ENCODE assay signal across 6 cellular contexts in the genomic region with DNA sequence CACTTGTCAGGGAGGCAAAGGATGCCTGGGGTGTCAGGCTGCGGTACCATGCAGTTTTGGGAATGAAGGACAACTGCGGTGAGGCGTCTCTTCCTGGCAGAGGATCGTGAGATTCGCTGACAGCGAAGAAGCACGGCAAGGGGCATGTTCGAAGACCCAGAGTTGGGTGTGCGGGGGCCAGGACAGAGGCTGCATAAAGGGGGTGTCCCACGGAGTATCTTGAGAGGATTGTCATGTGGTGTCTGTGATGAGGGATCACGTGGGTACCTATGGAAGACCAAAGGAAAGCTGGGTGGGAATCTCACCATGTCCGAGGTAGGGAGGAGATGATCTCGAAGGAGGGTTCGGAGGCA. TPM values are rescaled to one million over a fixed set of nuclear protein-coding genes. Genes with fewer than 3 reads are reported as not detected.
DNase-seq lines count a peak whose midpoint lies in the region; ATAC-seq, FAIRE-seq and TF ChIP-seq lines count a peak whose summit lies in the region.

No MANE protein-coding gene starts in this region.

- no peak for TF ChIP-seq POLR2A in testis (IDR thresholded peaks at IDR 0.05)

- intact Hi-C loops in testis (cut with DNase I; ENCODE audit: low total_unique reads), result no loop called here

- H3K4me1 ChIP-seq in foreskin keratinocyte (no peaks in the 10 kb centered on the region), testis (peaks cover 13% of the 10 kb centered on the region)

- TF ChIP-seq CTCF in D721Med (IDR thresholded peaks at IDR 0.05; ENCODE audit: insufficient read depth, missing control alignments), result no peak
- TF ChIP-seq CTCF in foreskin keratinocyte (conservative IDR thresholded peaks at IDR 0.05), result no peak
- TF ChIP-seq CTCF in testis (IDR thresholded peaks at IDR 0.05), result no peak

- H3K27ac ChIP-seq in foreskin keratinocyte (no peak overlapping the region), testis (peak overlapping the region; percentile 33 to 58)

- H3K27me3 ChIP-seq in foreskin keratinocyte (no peaks in the 10 kb centered on the region), testis (no peaks in the 10 kb centered on the region)

- no peaks in the 10 kb centered on the region for H3K9me3 ChIP-seq in testis

- DNase-seq in D721Med (ENCODE audit: insufficient read length, low spot score), result peak; percentile 29
- DNase-seq in NCI-H2171 (lab: John Stamatoyannopoulos, UW), result peak; percentile 3
- peak in 1 of 2 donors; percentile 11 for DNase-seq in foreskin keratinocyte
- DNase-seq in testis, result peak; percentile 23
- no peak for DNase-seq in SW 1271 (lab: John Stamatoyannopoulos, UW)
- no peak for DNase-seq in NCI-H1417 (lab: John Stamatoyannopoulos, UW)

- H3K36me3 ChIP-seq in testis (ENCODE audit: low read depth, missing control alignments), result no peaks in the 10 kb centered on the region

- peak; percentile 25 for ATAC-seq in foreskin keratinocyte

- 5 to 6% methylated on average over 11 to 14 of the region's 14 CpGs for WGBS in testis, 2 donors

- FAIRE-seq in D721Med (lab: Jason Lieb, UNC), result peak; percentile 11

- H3K4me3 ChIP-seq in testis, result peak overlapping the region; percentile 79 to 88

RNA-seq across cellular contexts. Expression of a gene that starts 0.4 kb away (rescaled TPM):
- total RNA-seq in foreskin keratinocyte (18.4 and 18.5 TPM in 2 replicates), testis (10 to 100 TPM; 32.8 to 34.2 TPM)
- polyA plus RNA-seq in foreskin keratinocyte (12.4 and 14.2 TPM in 2 replicates), testis (ENCODE audit: insufficient read depth, low read depth, low replicate concordance) (32.4 TPM)

RNA-seq across cellular contexts. Expression of a gene that starts 18.5 kb away (rescaled TPM):
- 54.7 and 56.2 TPM in 2 replicates for total RNA-seq in foreskin keratinocyte
- 75.0 and 76.1 TPM in 2 replicates for polyA plus RNA-seq in foreskin keratinocyte
- 10 to 100 TPM; 38.1 to 47.0 TPM for total RNA-seq in testis
- polyA plus RNA-seq in testis (ENCODE audit: insufficient read depth, low read depth, low replicate concordance), result 32.3 TPM

RNA-seq across cellular contexts. Expression of a gene that starts 40.9 kb away (rescaled TPM):
- 9.7 and 9.9 TPM in 2 replicates for total RNA-seq in foreskin keratinocyte
- 9.3 TPM in 2 replicates for polyA plus RNA-seq in foreskin keratinocyte
- 1 to 10 TPM; 4.8 to 8.0 TPM for total RNA-seq in testis
- polyA plus RNA-seq in testis (ENCODE audit: insufficient read depth, low read depth, low replicate concordance), result 7.7 TPM

RNA-seq across cellular contexts. Expression of a gene that starts 47.7 kb away (rescaled TPM):
- total RNA-seq in foreskin keratinocyte (0.14 and 0.34 TPM in 2 replicates), testis (1 to 10 TPM; 1.1 to 1.5 TPM)
- polyA plus RNA-seq in foreskin keratinocyte (0.32 and 0.37 TPM in 2 replicates), testis (ENCODE audit: insufficient read depth, low read depth, low replicate concordance) (not detected)

RNA-seq across cellular contexts. Expression of a gene that starts 53.6 kb away (rescaled TPM):
- total RNA-seq in foreskin keratinocyte, result 0.63 and 1.2 TPM in 2 replicates
- polyA plus RNA-seq in foreskin keratinocyte, result 1.1 and 1.8 TPM in 2 replicates
- total RNA-seq in testis, result 10 to 100 TPM in 1 of 2 donors, 1 to 10 TPM in 1; 8.0 to 10.5 TPM
- polyA plus RNA-seq in testis (ENCODE audit: insufficient read depth, low read depth, low replicate concordance), result 3.6 TPM

Comparison
In these comparisons a context has a peak if more than half of its experiments do, and no peak if none do; other contexts are left out.
1. DNase-seq: peak in D721Med (single experiment), NCI-H2171 (single experiment) and testis (single experiment); none in SW 1271 (0 of 2) and NCI-H1417 (0 of 3).